ENCODE assay signal across 1 cellular context in the genomic region with DNA sequence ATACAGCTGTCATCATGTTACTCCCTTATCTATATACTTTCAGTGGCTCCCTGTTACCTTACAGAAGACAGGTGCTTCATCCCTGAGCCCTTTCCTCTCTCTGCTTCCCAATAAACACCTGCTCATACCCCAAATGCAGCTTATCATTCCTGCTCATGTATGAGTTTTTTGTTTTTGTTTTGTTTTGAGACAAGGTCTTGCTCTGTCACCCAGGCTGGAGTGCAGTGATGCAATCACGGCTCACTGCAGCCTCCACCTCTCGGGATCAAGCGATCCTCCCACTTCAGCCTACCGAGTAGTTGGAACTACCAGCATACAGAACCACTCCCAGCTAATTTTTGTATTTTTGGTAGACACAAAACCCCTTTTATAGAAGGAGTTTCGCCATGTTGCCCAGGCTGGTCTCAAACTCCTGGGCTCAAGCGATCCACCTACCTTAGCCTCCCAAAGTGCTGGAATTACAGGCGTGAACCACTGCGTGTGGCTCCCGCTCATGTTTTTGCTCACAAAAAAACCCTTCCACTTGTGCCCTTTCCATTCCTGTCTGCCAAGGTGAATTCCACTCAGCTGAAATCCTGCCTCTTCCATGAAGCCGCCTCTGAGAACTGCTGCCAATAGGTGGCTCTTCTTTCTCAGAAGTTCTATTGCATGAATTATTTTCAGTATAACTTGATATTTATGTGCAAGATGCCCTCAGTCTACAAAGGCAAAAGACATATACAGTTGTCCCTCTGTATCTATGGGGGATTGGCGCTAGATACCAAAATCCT.
TF ChIP-seq lines count a peak whose summit lies in the region.

No MANE protein-coding gene starts in this region.

TF ChIP-seq in GM23338, 12 proteins besides CTCF, POLR2A, EP300 and RAD21:
- TF ChIP-seq, protein P1, sequence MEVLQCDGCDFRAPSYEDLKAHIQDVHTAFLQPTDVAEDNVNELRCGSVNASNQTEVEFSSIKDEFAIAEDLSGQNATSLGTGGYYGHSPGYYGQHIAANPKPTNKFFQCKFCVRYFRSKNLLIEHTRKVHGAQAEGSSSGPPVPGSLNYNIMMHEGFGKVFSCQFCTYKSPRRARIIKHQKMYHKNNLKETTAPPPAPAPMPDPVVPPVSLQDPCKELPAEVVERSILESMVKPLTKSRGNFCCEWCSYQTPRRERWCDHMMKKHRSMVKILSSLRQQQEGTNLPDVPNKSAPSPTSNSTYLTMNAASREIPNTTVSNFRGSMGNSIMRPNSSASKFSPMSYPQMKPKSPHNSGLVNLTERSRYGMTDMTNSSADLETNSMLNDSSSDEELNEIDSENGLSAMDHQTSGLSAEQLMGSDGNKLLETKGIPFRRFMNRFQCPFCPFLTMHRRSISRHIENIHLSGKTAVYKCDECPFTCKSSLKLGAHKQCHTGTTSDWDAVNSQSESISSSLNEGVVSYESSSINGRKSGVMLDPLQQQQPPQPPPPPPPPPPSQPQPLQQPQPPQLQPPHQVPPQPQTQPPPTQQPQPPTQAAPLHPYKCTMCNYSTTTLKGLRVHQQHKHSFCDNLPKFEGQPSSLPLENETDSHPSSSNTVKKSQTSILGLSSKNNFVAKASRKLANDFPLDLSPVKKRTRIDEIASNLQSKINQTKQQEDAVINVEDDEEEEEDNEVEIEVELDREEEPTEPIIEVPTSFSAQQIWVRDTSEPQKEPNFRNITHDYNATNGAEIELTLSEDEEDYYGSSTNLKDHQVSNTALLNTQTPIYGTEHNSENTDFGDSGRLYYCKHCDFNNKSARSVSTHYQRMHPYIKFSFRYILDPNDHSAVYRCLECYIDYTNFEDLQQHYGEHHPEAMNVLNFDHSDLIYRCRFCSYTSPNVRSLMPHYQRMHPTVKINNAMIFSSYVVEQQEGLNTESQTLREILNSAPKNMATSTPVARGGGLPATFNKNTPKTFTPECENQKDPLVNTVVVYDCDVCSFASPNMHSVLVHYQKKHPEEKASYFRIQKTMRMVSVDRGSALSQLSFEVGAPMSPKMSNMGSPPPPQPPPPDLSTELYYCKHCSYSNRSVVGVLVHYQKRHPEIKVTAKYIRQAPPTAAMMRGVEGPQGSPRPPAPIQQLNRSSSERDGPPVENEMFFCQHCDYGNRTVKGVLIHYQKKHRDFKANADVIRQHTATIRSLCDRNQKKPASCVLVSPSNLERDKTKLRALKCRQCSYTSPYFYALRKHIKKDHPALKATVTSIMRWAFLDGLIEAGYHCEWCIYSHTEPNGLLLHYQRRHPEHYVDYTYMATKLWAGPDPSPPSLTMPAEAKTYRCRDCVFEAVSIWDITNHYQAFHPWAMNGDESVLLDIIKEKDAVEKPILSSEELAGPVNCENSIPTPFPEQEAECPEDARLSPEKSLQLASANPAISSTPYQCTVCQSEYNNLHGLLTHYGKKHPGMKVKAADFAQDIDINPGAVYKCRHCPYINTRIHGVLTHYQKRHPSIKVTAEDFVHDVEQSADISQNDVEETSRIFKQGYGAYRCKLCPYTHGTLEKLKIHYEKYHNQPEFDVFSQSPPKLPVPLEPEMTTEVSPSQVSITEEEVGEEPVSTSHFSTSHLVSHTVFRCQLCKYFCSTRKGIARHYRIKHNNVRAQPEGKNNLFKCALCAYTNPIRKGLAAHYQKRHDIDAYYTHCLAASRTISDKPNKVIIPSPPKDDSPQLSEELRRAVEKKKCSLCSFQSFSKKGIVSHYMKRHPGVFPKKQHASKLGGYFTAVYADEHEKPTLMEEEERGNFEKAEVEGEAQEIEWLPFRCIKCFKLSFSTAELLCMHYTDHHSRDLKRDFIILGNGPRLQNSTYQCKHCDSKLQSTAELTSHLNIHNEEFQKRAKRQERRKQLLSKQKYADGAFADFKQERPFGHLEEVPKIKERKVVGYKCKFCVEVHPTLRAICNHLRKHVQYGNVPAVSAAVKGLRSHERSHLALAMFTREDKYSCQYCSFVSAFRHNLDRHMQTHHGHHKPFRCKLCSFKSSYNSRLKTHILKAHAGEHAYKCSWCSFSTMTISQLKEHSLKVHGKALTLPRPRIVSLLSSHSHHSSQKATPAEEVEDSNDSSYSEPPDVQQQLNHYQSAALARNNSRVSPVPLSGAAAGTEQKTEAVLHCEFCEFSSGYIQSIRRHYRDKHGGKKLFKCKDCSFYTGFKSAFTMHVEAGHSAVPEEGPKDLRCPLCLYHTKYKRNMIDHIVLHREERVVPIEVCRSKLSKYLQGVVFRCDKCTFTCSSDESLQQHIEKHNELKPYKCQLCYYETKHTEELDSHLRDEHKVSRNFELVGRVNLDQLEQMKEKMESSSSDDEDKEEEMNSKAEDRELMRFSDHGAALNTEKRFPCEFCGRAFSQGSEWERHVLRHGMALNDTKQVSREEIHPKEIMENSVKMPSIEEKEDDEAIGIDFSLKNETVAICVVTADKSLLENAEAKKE (CRISPR knock-in tag; IDR thresholded peaks at IDR 0.05), result no peak
- no peak for TF ChIP-seq CREB1 (CRISPR knock-in tag; IDR thresholded peaks at IDR 0.05; ENCODE audit: low read depth)
- TF ChIP-seq JUNB (IDR thresholded peaks at IDR 0.05; ENCODE audit: unreplicated experiment), result no peak
- TF ChIP-seq POLR2AphosphoS5 (IDR thresholded peaks at IDR 0.05; ENCODE audit: low read depth), result no peak
- no peak for TF ChIP-seq ZNF114 (CRISPR knock-in tag; IDR thresholded peaks at IDR 0.05)
- no peak for TF ChIP-seq STAT1 (IDR thresholded peaks at IDR 0.05; ENCODE audit: unreplicated experiment)
- TF ChIP-seq, protein P2, sequence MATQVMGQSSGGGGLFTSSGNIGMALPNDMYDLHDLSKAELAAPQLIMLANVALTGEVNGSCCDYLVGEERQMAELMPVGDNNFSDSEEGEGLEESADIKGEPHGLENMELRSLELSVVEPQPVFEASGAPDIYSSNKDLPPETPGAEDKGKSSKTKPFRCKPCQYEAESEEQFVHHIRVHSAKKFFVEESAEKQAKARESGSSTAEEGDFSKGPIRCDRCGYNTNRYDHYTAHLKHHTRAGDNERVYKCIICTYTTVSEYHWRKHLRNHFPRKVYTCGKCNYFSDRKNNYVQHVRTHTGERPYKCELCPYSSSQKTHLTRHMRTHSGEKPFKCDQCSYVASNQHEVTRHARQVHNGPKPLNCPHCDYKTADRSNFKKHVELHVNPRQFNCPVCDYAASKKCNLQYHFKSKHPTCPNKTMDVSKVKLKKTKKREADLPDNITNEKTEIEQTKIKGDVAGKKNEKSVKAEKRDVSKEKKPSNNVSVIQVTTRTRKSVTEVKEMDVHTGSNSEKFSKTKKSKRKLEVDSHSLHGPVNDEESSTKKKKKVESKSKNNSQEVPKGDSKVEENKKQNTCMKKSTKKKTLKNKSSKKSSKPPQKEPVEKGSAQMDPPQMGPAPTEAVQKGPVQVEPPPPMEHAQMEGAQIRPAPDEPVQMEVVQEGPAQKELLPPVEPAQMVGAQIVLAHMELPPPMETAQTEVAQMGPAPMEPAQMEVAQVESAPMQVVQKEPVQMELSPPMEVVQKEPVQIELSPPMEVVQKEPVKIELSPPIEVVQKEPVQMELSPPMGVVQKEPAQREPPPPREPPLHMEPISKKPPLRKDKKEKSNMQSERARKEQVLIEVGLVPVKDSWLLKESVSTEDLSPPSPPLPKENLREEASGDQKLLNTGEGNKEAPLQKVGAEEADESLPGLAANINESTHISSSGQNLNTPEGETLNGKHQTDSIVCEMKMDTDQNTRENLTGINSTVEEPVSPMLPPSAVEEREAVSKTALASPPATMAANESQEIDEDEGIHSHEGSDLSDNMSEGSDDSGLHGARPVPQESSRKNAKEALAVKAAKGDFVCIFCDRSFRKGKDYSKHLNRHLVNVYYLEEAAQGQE (IDR thresholded peaks at IDR 0.05; ENCODE audit: unreplicated experiment), result no peak
- TF ChIP-seq ZNF331 (CRISPR knock-in tag; IDR thresholded peaks at IDR 0.05; ENCODE audit: low read depth), result no peak
- no peak for TF ChIP-seq EZH2phosphoT487 (IDR thresholded peaks at IDR 0.05; ENCODE audit: unreplicated experiment)
